ENCODE assay signal across 8 cellular contexts in genomic region chr19:13195678-13196077, GRCh38. TPM values are rescaled to one million over a fixed set of nuclear protein-coding genes. Genes with fewer than 3 reads are reported as not detected.
A peak's percentile ranks its signal among the peaks of the same experiment; 100 is the strongest.
DNase-seq lines count a peak whose midpoint lies in the region; ATAC-seq and TF ChIP-seq lines count a peak whose summit lies in the region.

No MANE protein-coding gene starts in this region.

- H3K4me2 ChIP-seq in GM23338: no peak overlapping the region

- H3K9me3 Mint-ChIP-seq in GM23338: no peaks in the 10 kb centered on the region

- H3K9me3 ChIP-seq in effector memory CD4-positive, alpha-beta T cell (ENCODE audit: control insufficient read depth, low read length): no peaks in the 10 kb centered on the region
- no peaks in the 10 kb centered on the region for H3K9me3 ChIP-seq in ascending aorta

- peak; percentile 96 to 98 for TF ChIP-seq CTCF in GM23338 (conservative IDR thresholded peaks at IDR 0.05; ENCODE audit: low read depth in 2 of 2)
- no peak for TF ChIP-seq CTCF in ascending aorta (IDR thresholded peaks at IDR 0.05)

- H3K4me3 Mint-ChIP-seq in GM23338: no peak overlapping the region

- H3K27me3 ChIP-seq in GM23338 (ENCODE audit: insufficient read depth) (no peaks in the 10 kb centered on the region), ascending aorta (no peaks in the 10 kb centered on the region)
- no peaks in the 10 kb centered on the region for H3K27me3 ChIP-seq in effector memory CD4-positive, alpha-beta T cell (replicated peaks; ENCODE audit: control insufficient read depth, insufficient read depth, low read length, poor library complexity, severe bottlenecking)

- H3K4me1 Mint-ChIP-seq in GM23338: no peaks in the 10 kb centered on the region; the same call in 2 of the 3 replicates

- no peaks in the 10 kb centered on the region for H3K79me2 ChIP-seq in GM23338 (replicated peaks; ENCODE audit: insufficient read depth)

- H3F3A ChIP-seq in GM23338 (replicated peaks; ENCODE audit: low read depth): peaks cover 4% of the 10 kb centered on the region; the same call in 1 of the 2 replicates

- ATAC-seq in GM23338: peak; percentile 97
- no peak for ATAC-seq in GM18519 (IDR thresholded peaks at IDR 0.05; ENCODE audit: low FRiP score, unreplicated experiment)

- no peak overlapping the region for H2AFZ ChIP-seq in GM23338

- H4K20me1 ChIP-seq in GM23338 (replicated peaks; ENCODE audit: insufficient read depth): no peaks in the 10 kb centered on the region

- intact Hi-C loops in posterior vena cava (cut with DNase I): loop anchor here in 1 of 2 donors (5.0 kb wide), 1 partner anchor 67 kb away; no protein-coding TSS in a partner anchor
- intact Hi-C loops in ascending aorta (cut with DNase I): loop anchor here (1.0 kb wide), 1 partner anchor 66 kb away; no protein-coding TSS in a partner anchor

- H3K27me3 Mint-ChIP-seq in GM23338 (ENCODE audit: insufficient read depth, low read depth, poor library complexity): peaks cover 15% of the 10 kb centered on the region

- no peak overlapping the region for H3K27ac Mint-ChIP-seq in GM23338

- H3K36me3 Mint-ChIP-seq in GM23338 (ENCODE audit: low read depth): no peaks in the 10 kb centered on the region

- H3K4me3 ChIP-seq in GM23338: no peak overlapping the region
- no peak overlapping the region for H3K4me3 ChIP-seq in effector memory CD4-positive, alpha-beta T cell (ENCODE audit: insufficient read depth, low read depth, low read length, poor library complexity, severe bottlenecking)
- H3K4me3 ChIP-seq in ascending aorta: no peak overlapping the region

- no peak overlapping the region for H3K27ac ChIP-seq in GM23338 (ENCODE audit: low read depth)
- no peak overlapping the region for H3K27ac ChIP-seq in effector memory CD4-positive, alpha-beta T cell (ENCODE audit: insufficient read depth, low read length, poor library complexity, severe bottlenecking)
- no peak overlapping the region for H3K27ac ChIP-seq in ascending aorta
- no peak overlapping the region for H3K27ac ChIP-seq in caudate nucleus (ENCODE audit: low read depth, low read length)

- no peaks in the 10 kb centered on the region for H3K36me3 ChIP-seq in GM23338 (ENCODE audit: insufficient read depth)
- no peaks in the 10 kb centered on the region for H3K36me3 ChIP-seq in effector memory CD4-positive, alpha-beta T cell (ENCODE audit: control insufficient read depth, insufficient read depth, low read length)
- no peaks in the 10 kb centered on the region for H3K36me3 ChIP-seq in ascending aorta

- peak; percentile 91 for DNase-seq in GM23338 (ENCODE audit: low spot score)
- DNase-seq in T-helper 1 cell: peak; percentile 28 to 61 (median 45)
- DNase-seq in effector memory CD4-positive, alpha-beta T cell: peak; percentile 35 to 52 (median 39)
- DNase-seq in stimulated activated CD4-positive, alpha-beta T cell treated with anti-CD3 and anti-CD28 coated beads, Interleukin-2, amount 100 ng/mL, for 4 hours (ENCODE audit: low read depth): peak; percentile 28
- DNase-seq in posterior vena cava (ENCODE audit: low spot score): no peak
- DNase-seq in ascending aorta (ENCODE audit: low spot score in 2 of 2): no peak
- DNase-seq in caudate nucleus (lab: John Stamatoyannopoulos, UW): no peak

- no peaks in the 10 kb centered on the region for H3K9me2 ChIP-seq in GM23338 (ENCODE audit: insufficient read depth)

- H3K4me1 ChIP-seq in GM23338 (ENCODE audit: insufficient read depth) (no peaks in the 10 kb centered on the region), ascending aorta (no peaks in the 10 kb centered on the region)
- H3K4me1 ChIP-seq in effector memory CD4-positive, alpha-beta T cell (ENCODE audit: control insufficient read depth, insufficient read depth, low read length, poor library complexity, severe bottlenecking): peaks cover 13% of the 10 kb centered on the region

TF ChIP-seq in GM23338, 12 proteins besides CTCF, POLR2A, EP300 and RAD21:
- TF ChIP-seq POLR2AphosphoS5 (IDR thresholded peaks at IDR 0.05; ENCODE audit: low read depth): no peak
- no peak for TF ChIP-seq EZH2phosphoT487 (IDR thresholded peaks at IDR 0.05; ENCODE audit: unreplicated experiment)
- TF ChIP-seq NANOG (IDR thresholded peaks at IDR 0.05; ENCODE audit: borderline replicate concordance): no peak
- TF ChIP-seq CREB1 (CRISPR knock-in tag; IDR thresholded peaks at IDR 0.05; ENCODE audit: low read depth): 0 out of 2 replicates have a peak, but pooled peaks have one; percentile 10

RNA-seq across cellular contexts. Expression of gene IER2, which starts 45.5 kb away (rescaled TPM):
- 99.1 and 124 TPM in 2 replicates for total RNA-seq in GM23338 (2014; rRNA removed; shearing (Covaris generic))
- polyA plus RNA-seq in GM23338 (2016; fragmentation: Nextera tagmentation; extraction: Ambion mirVana): 191 and 200 TPM in 2 replicates
- 100 to 1,000 TPM in 1 of 2 donors, 10 to 100 TPM in 1; 73.1 to 130 TPM for total RNA-seq in posterior vena cava
- total RNA-seq in ascending aorta: 907 TPM

RNA-seq across cellular contexts. Expression of gene STX10, which starts 45.5 kb away (rescaled TPM):
- 55.9 and 58.3 TPM in 2 replicates for total RNA-seq in GM23338 (2014; rRNA removed; shearing (Covaris generic))
- polyA plus RNA-seq in GM23338 (2016; fragmentation: Nextera tagmentation; extraction: Ambion mirVana): 42.8 and 44.0 TPM in 2 replicates
- total RNA-seq in posterior vena cava: 10 to 100 TPM; 31.4 to 39.0 TPM
- 31.6 TPM for total RNA-seq in ascending aorta

Comparison
In these comparisons a context has a peak if more than half of its experiments do, and no peak if none do; other contexts are left out.
1. DNase-seq: peak in GM23338 (single experiment), T-helper 1 cell (5 of 5), effector memory CD4-positive, alpha-beta T cell (3 of 3) and stimulated activated CD4-positive, alpha-beta T cell treated with anti-CD3 and anti-CD28 coated beads, Interleukin-2, amount 100 ng/mL, for 4 hours (single experiment); none in posterior vena cava (single experiment), ascending aorta (0 of 2) and caudate nucleus (0 of 61).
2. CTCF ChIP-seq: peak in GM23338 (2 of 2); none in ascending aorta (0 of 3).